ENCODE assay signal across 1 cellular context in genomic region chr10:70462349-70462984, GRCh38.
A peak's percentile ranks its signal among the peaks of the same experiment; 100 is the strongest.
TF ChIP-seq lines count a peak whose summit lies in the region.

No MANE protein-coding gene starts in this region.

TF ChIP-seq in HEK293, 187 proteins besides CTCF, POLR2A, EP300 and RAD21 (continued from another document):
- TF ChIP-seq ZNF518A (tag by site-specific recombination; conservative IDR thresholded peaks at IDR 0.05; ENCODE audit: low read depth) (no peak), ZBTB48 (tag by site-specific recombination; IDR thresholded peaks at IDR 0.05) (no peak), ZNF350 (tag by site-specific recombination; IDR thresholded peaks at IDR 0.05) (no peak), GLIS1 (tag by site-specific recombination; IDR thresholded peaks at IDR 0.05) (0 out of 2 replicates have a peak, but pooled peaks have one; percentile 18), SP2 (tag by site-specific recombination; IDR thresholded peaks at IDR 0.05) (no peak), KLF1 (tag by site-specific recombination; IDR thresholded peaks at IDR 0.05) (peak; percentile 15; the same call in 1 of the 2 replicates), WT1 (tag by site-specific recombination; IDR thresholded peaks at IDR 0.05) (no peak), ZBTB44 (tag by site-specific recombination; IDR thresholded peaks at IDR 0.05) (peak; percentile 22; the same call in 1 of the 2 replicates), ZBTB6 (tag by site-specific recombination; IDR thresholded peaks at IDR 0.05) (no peak), HIC1 (tag by site-specific recombination; IDR thresholded peaks at IDR 0.05) (peak; percentile 85), ZBTB7A (tag by site-specific recombination; IDR thresholded peaks at IDR 0.05; ENCODE audit: low read depth) (no peak), ZNF660 (tag by site-specific recombination; IDR thresholded peaks at IDR 0.05) (no peak), ZNF274 (IDR thresholded peaks at IDR 0.05; ENCODE audit: low read length) (no peak), ZNF274 (tag by site-specific recombination; IDR thresholded peaks at IDR 0.05; ENCODE audit: borderline replicate concordance) (no peak), ZNF610 (tag by site-specific recombination; IDR thresholded peaks at IDR 0.05; ENCODE audit: borderline replicate concordance) (no peak), PRDM10 (tag by site-specific recombination; IDR thresholded peaks at IDR 0.05) (peak; percentile 29; the same call in 1 of the 2 replicates), ZNF248 (tag by site-specific recombination; IDR thresholded peaks at IDR 0.05) (no peak), ZNF202 (tag by site-specific recombination; IDR thresholded peaks at IDR 0.05; ENCODE audit: borderline replicate concordance) (no peak), ZNF311 (tag by site-specific recombination; IDR thresholded peaks at IDR 0.05; ENCODE audit: borderline replicate concordance) (no peak), ZNF544 (tag by site-specific recombination; IDR thresholded peaks at IDR 0.05) (no peak), SCRT1 (tag by site-specific recombination; IDR thresholded peaks at IDR 0.05; ENCODE audit: borderline replicate concordance) (no peak), ZBTB10 (tag by site-specific recombination; IDR thresholded peaks at IDR 0.05) (no peak), OVOL3 (tag by site-specific recombination; IDR thresholded peaks at IDR 0.05) (no peak), SCRT2 (tag by site-specific recombination; IDR thresholded peaks at IDR 0.05) (no peak), ZNF169 (tag by site-specific recombination; IDR thresholded peaks at IDR 0.05) (no peak), ZNF529 (tag by site-specific recombination; IDR thresholded peaks at IDR 0.05; ENCODE audit: insufficient replicate concordance) (no peak), ZNF791 (tag by site-specific recombination; IDR thresholded peaks at IDR 0.05) (no peak)
